In genomic region chr11:31816467-31817053, GRCh38 we compare ENCODE assay signal across 8 cellular contexts. TPM values are rescaled to one million over a fixed set of nuclear protein-coding genes. Genes with fewer than 3 reads are reported as not detected.
DNase-seq lines count a peak whose midpoint lies in the region; ATAC-seq and TF ChIP-seq lines count a peak whose summit lies in the region.

No MANE protein-coding gene starts in this region.

- H3K79me2 ChIP-seq in ACC112 (ENCODE audit: control insufficient read depth, insufficient read depth, low read length, unreplicated experiment): no peaks in the 10 kb centered on the region

- H3K4me1 ChIP-seq in ACC112 (ENCODE audit: control insufficient read depth, insufficient read depth, low read length, unreplicated experiment): peaks cover 21% of the 10 kb centered on the region
- peaks cover 21 to 55% of the 10 kb centered on the region in 2 donors for H3K4me1 ChIP-seq in ascending aorta
- peaks cover 24 to 35% of the 10 kb centered on the region in 2 donors for H3K4me1 ChIP-seq in mucosa of rectum (ENCODE audit: control insufficient read depth in 2 of 2, insufficient read depth in 2 of 2, low read length in 2 of 2)

- TF ChIP-seq CTCF in GM20000 (IDR thresholded peaks at IDR 0.05; ENCODE audit: extremely low read depth, missing control alignments): no peak
- no peak for TF ChIP-seq CTCF in ascending aorta (IDR thresholded peaks at IDR 0.05)

- H3K4me3 ChIP-seq in ACC112 (ENCODE audit: low read depth, low read length) (peak overlapping the region; percentile 59), ascending aorta (peak overlapping the region; percentile 38 to 48), mucosa of rectum (ENCODE audit: low read length in 2 of 2) (peak overlapping the region; percentile 26)

- H3K27me3 ChIP-seq in ACC112 (ENCODE audit: insufficient read depth, low read length) (peaks cover 99% of the 10 kb centered on the region), ascending aorta (peaks cover 64% of the 10 kb centered on the region), mucosa of rectum (ENCODE audit: control insufficient read depth in 2 of 2, insufficient read depth in 2 of 2, low read length in 2 of 2) (peaks cover 78 to 87% of the 10 kb centered on the region in 2 donors)

- H2AFZ ChIP-seq in ACC112 (ENCODE audit: low read length, unreplicated experiment): peak overlapping the region; percentile 33

- no peak overlapping the region for H3K9ac ChIP-seq in mucosa of rectum (ENCODE audit: low read depth in 1 of 2, low read length in 2 of 2)

- no peaks in the 10 kb centered on the region for H3K9me3 ChIP-seq in ascending aorta
- H3K9me3 ChIP-seq in mucosa of rectum (ENCODE audit: control insufficient read depth in 2 of 2, low read length in 2 of 2): no peaks in the 10 kb centered on the region

- intact Hi-C loops in ascending aorta (cut with DNase I): loop anchor here (10.0 kb wide), 1 partner anchor 268 kb away; no protein-coding TSS in a partner anchor

- ATAC-seq in GM21360 (IDR thresholded peaks at IDR 0.05; ENCODE audit: unreplicated experiment) (no peak), GM21447 (IDR thresholded peaks at IDR 0.05; ENCODE audit: unreplicated experiment) (no peak)

- H3K27ac ChIP-seq in ACC112 (ENCODE audit: low read depth, low read length) (no peak overlapping the region), ascending aorta (no peak overlapping the region), mucosa of rectum (ENCODE audit: low read depth in 2 of 2, low read length in 2 of 2) (no peak overlapping the region)

- DNase-seq in GM20000 (ENCODE audit: low spot score) (peak; percentile 55), ascending aorta (ENCODE audit: low spot score in 2 of 2) (no peak), hepatic stellate cell (ENCODE audit: low spot score) (no peak), NOMO-1 treated with dmso at 0.1 percent for 144 hours (lab: John Stamatoyannopoulos, UW; ENCODE audit: unreplicated experiment) (no peak)

- H3K36me3 ChIP-seq in ACC112 (ENCODE audit: insufficient read depth, low read length) (no peaks in the 10 kb centered on the region), ascending aorta (no peaks in the 10 kb centered on the region), mucosa of rectum (ENCODE audit: control insufficient read depth in 2 of 2, insufficient read depth in 2 of 2, low read length in 2 of 2) (no peaks in the 10 kb centered on the region)

RNA-seq across cellular contexts. Expression of gene PAX6, which starts 5.4 kb away (rescaled TPM):
- total RNA-seq in ascending aorta: not detected
